9 cellular contexts compared by ENCODE assay signal in genomic region chr6:139133733-139134360, GRCh38. TPM values are rescaled to one million over a fixed set of nuclear protein-coding genes. Genes with fewer than 3 reads are reported as not detected.
A peak's percentile ranks its signal among the peaks of the same experiment; 100 is the strongest.
DNase-seq lines count a peak whose midpoint lies in the region; ATAC-seq and TF ChIP-seq lines count a peak whose summit lies in the region.
"Had no signal": no experiment of that assay in that cellular context is flagged by ENCODE, and none has a peak within 500 bp of the region (broad histone marks: within the 10 kb centered on the region; RNA-seq: fewer than 3 reads in every experiment).

No MANE protein-coding gene starts in this region.

- no peaks in the 10 kb centered on the region for H3K27me3 Mint-ChIP-seq in natural killer cell treated with Interleukin-12 subunit alpha and Interleukin-12 subunit beta and Interleukin-15 and Interleukin-18, amount 100 ng/mL, for 72 hours

- H3K4me1 ChIP-seq in right cardiac atrium (ENCODE audit: control insufficient read depth, insufficient read depth, low read length): peaks cover 2% of the 10 kb centered on the region
- peaks cover 0 to 9% of the 10 kb centered on the region in 2 donors for H3K4me1 ChIP-seq in ascending aorta
- peaks cover 25% of the 10 kb centered on the region for H3K4me1 ChIP-seq in vagina

- TF ChIP-seq CTCF in ascending aorta (IDR thresholded peaks at IDR 0.05) (no peak), vagina (IDR thresholded peaks at IDR 0.05) (no peak)

- intact Hi-C loops in right cardiac atrium (cut with DNase I) (loop anchor here in 2 of 4 donors (10.0 kb wide), 2 partner anchors 211 to 319 kb away; no protein-coding TSS in a partner anchor), left cardiac atrium (cut with DNase I) (loop anchor here in 1 of 2 donors (10.0 kb wide), 1 partner anchor 161 kb away; the partner anchor contains the start of gene TXLNB), ascending aorta (cut with DNase I) (loop anchor here (1.0 to 10.0 kb wide), 5 partner anchors 55 to 361 kb away; partner anchors contain the start of genes CCDC28A and REPS1), vagina (cut with DNase I) (loop anchor here (10.0 kb wide), 1 partner anchor 231 kb away; no protein-coding TSS in a partner anchor)

- no peaks in the 10 kb centered on the region for H3K9me3 ChIP-seq in right cardiac atrium (ENCODE audit: control insufficient read depth, low read length)
- H3K9me3 ChIP-seq in ascending aorta: no peaks in the 10 kb centered on the region
- H3K9me3 ChIP-seq in vagina: no peaks in the 10 kb centered on the region

- H3K4me3 Mint-ChIP-seq in natural killer cell treated with Interleukin-12 subunit alpha and Interleukin-12 subunit beta and Interleukin-15 and Interleukin-18, amount 100 ng/mL, for 72 hours: peak overlapping the region; percentile 61

- ATAC-seq in right cardiac atrium (no peak), left cardiac atrium (no peak)
- ATAC-seq in natural killer cell treated with Interleukin-12 subunit alpha and Interleukin-12 subunit beta and Interleukin-15 and Interleukin-18, amount 100 ng/mL, for 72 hours: no peak

- no peaks in the 10 kb centered on the region for H3K36me3 ChIP-seq in ascending aorta
- no peaks in the 10 kb centered on the region for H3K36me3 ChIP-seq in vagina

- peak overlapping the region; percentile 6 for H3K27ac ChIP-seq in right cardiac atrium (ENCODE audit: low read length)
- peak overlapping the region; percentile 95 to 99 for H3K27ac ChIP-seq in ascending aorta
- peak overlapping the region; percentile 98 for H3K27ac ChIP-seq in vagina

- no peaks in the 10 kb centered on the region for H3K27me3 ChIP-seq in right cardiac atrium (ENCODE audit: control insufficient read depth, insufficient read depth)
- no peaks in the 10 kb centered on the region for H3K27me3 ChIP-seq in ascending aorta
- no peaks in the 10 kb centered on the region for H3K27me3 ChIP-seq in vagina

- H3K4me1 Mint-ChIP-seq in natural killer cell treated with Interleukin-12 subunit alpha and Interleukin-12 subunit beta and Interleukin-15 and Interleukin-18, amount 100 ng/mL, for 72 hours (ENCODE audit: low read depth in 2 of 2): peaks cover 37 to 44% of the 10 kb centered on the region in 2 donors

- WGBS in right cardiac atrium: 46% methylated on average over 2 of the region's 2 CpGs

- H3K36me3 Mint-ChIP-seq in natural killer cell treated with Interleukin-12 subunit alpha and Interleukin-12 subunit beta and Interleukin-15 and Interleukin-18, amount 100 ng/mL, for 72 hours: peaks cover 16% of the 10 kb centered on the region

- DNase-seq in right cardiac atrium (no peak), left cardiac atrium (no peak), ascending aorta (ENCODE audit: low spot score in 2 of 2) (no peak), vagina (ENCODE audit: extremely low spot score in 2 of 2) (no peak), NCI-H345 (lab: John Stamatoyannopoulos, UW) (no peak), NCI-H1694 treated with DMSO at 0.1 percent for 48 hours (lab: John Stamatoyannopoulos, UW) (no peak), GF-D8 (lab: John Stamatoyannopoulos, UW) (no peak)
- no peak for DNase-seq in natural killer cell treated with Interleukin-12 subunit alpha and Interleukin-12 subunit beta and Interleukin-15 and Interleukin-18, amount 100 ng/mL, for 72 hours (ENCODE audit: low spot score)
- DNase-seq: DND-41 had no signal

- H3K9me3 Mint-ChIP-seq in natural killer cell treated with Interleukin-12 subunit alpha and Interleukin-12 subunit beta and Interleukin-15 and Interleukin-18, amount 100 ng/mL, for 72 hours: no peaks in the 10 kb centered on the region

- H3K27ac Mint-ChIP-seq in natural killer cell treated with Interleukin-12 subunit alpha and Interleukin-12 subunit beta and Interleukin-15 and Interleukin-18, amount 100 ng/mL, for 72 hours: peak overlapping the region; percentile 37 to 62

- no peak for TF ChIP-seq POLR2A in vagina (IDR thresholded peaks at IDR 0.05)

- no peak overlapping the region for H3K4me3 ChIP-seq in right cardiac atrium (ENCODE audit: low read length)
- H3K4me3 ChIP-seq in ascending aorta: peak overlapping the region in 1 of 2 donors; percentile 99
- H3K4me3 ChIP-seq in vagina: peak overlapping the region; percentile 7 to 10

RNA-seq across cellular contexts. Expression of gene HECA, which starts 1.0 kb away (rescaled TPM):
- 10 to 100 TPM; 43.7 to 50.9 (median 48.1) TPM for total RNA-seq in right cardiac atrium
- 19.4 TPM for polyA plus RNA-seq in right cardiac atrium
- 10 to 100 TPM; 33.2 to 36.9 TPM for total RNA-seq in left cardiac atrium
- total RNA-seq in ascending aorta: 27.0 TPM
- 10 to 100 TPM; 30.3 to 34.5 TPM for total RNA-seq in natural killer cell treated with Interleukin-12 subunit alpha and Interleukin-12 subunit beta and Interleukin-15 and Interleukin-18, amount 100 ng/mL, for 72 hours
- total RNA-seq in vagina: 35.8 TPM

Comparison
In these comparisons a context has a peak if more than half of its experiments do, and no peak if none do; other contexts are left out.
1. H3K27ac ChIP-seq: peak in every context shown above with its lines; median percentile 98 in vagina; 97 in ascending aorta; 6 in right cardiac atrium.